30 cellular contexts compared by ENCODE assay signal in genomic region chr18:54157646-54158045, GRCh38.
"Had no signal": no experiment of that assay in that cellular context is flagged by ENCODE, and none has a peak within 500 bp of the region (broad histone marks: within the 10 kb centered on the region; RNA-seq: fewer than 3 reads in every experiment).

No MANE protein-coding gene starts in this region.

- H3K27ac ChIP-seq: body of pancreas, cardiac muscle cell, colonic mucosa, gastrocnemius medialis, pancreas, prostate gland, skin epidermis, stomach, thyroid gland had no signal

- H3K27me3 ChIP-seq: body of pancreas, cardiac muscle cell, colonic mucosa, gastrocnemius medialis, pancreas, stomach, thyroid gland had no signal

- H3K9me3 Mint-ChIP-seq: activated CD4-positive, alpha-beta memory T cell treated with anti-CD3 and anti-CD28 coated beads for 36 hours; activated naive CD4-positive, alpha-beta T cell treated with anti-CD3 and anti-CD28 coated beads, Interleukin-2, amount 50 U/mL, for 24 hours; activated T-helper 2 cell treated with anti-CD3 and anti-CD28 coated beads, Interferon-gamma antibody, Interleukin-2, Interleukin-4, amounts not matched to agents 10 μg/mL and 5 μg/mL and 100 μg/mL, durations not matched to agents 14 hours and 24 hours and 36 hours; naive B cell; stimulated activated effector memory CD8-positive, alpha-beta T cell treated with anti-CD3 and anti-CD28 coated beads, Interleukin-12 subunit alpha, Interleukin-12 subunit beta, amount 100 ng/mL, for 72 hours had no signal

- H3K27ac Mint-ChIP-seq: activated CD4-positive, alpha-beta memory T cell treated with anti-CD3 and anti-CD28 coated beads for 36 hours; activated T-helper 2 cell treated with anti-CD3 and anti-CD28 coated beads, Interferon-gamma antibody, Interleukin-2, Interleukin-4, amounts not matched to agents 10 μg/mL and 5 μg/mL and 100 μg/mL, durations not matched to agents 14 hours and 24 hours and 36 hours had no signal

- DNase-seq: activated CD4-positive, alpha-beta memory T cell treated with anti-CD3 and anti-CD28 coated beads for 36 hours; activated CD4-positive, alpha-beta T cell treated with anti-CD3 and anti-CD28 coated beads for 4 hours; activated CD4-positive, CD25-positive, alpha-beta regulatory T cell; activated CD8-positive, alpha-beta memory T cell treated with anti-CD3 and anti-CD28 coated beads, Interleukin-2, amount 50 U/mL, for 4 hours; activated T-cell treated with anti-CD3 and anti-CD28 coated beads, Interleukin-2, amount 50 U/mL, for 1 hour; anterior cingulate cortex; body of pancreas; cerebellar nuclear complex; colonic mucosa; effector CD8-positive, alpha-beta T cell; erythroblast; gastrocnemius medialis; glutamatergic neuron; left cardiac atrium; mammary epithelial cell; naive B cell; pancreas; retina; stimulated activated CD4-positive, alpha-beta T cell treated with anti-CD3 and anti-CD28 coated beads, Interleukin-12 subunit alpha, Interleukin-12 subunit beta, amount 100 ng/mL, for 4 hours; stimulated activated CD4-positive, alpha-beta T cell treated with anti-CD3 and anti-CD28 coated beads, Interleukin-4, amount 100 ng/mL, for 1 hour; stomach; T-helper 1 cell; thyroid gland had no signal

- H3K9me3 ChIP-seq: body of pancreas, colonic mucosa, gastrocnemius medialis, pancreas, prostate gland, stomach, thyroid gland had no signal

- H3K36me3 ChIP-seq: prostate gland had no signal

- H3K27me3 Mint-ChIP-seq: activated CD4-positive, alpha-beta memory T cell treated with anti-CD3 and anti-CD28 coated beads for 36 hours; activated naive CD4-positive, alpha-beta T cell treated with anti-CD3 and anti-CD28 coated beads, Interleukin-2, amount 50 U/mL, for 24 hours; naive B cell had no signal

- H3K4me3 Mint-ChIP-seq: activated CD4-positive, alpha-beta memory T cell treated with anti-CD3 and anti-CD28 coated beads for 36 hours; activated naive CD4-positive, alpha-beta T cell treated with anti-CD3 and anti-CD28 coated beads, Interleukin-2, amount 50 U/mL, for 24 hours; naive B cell; stimulated activated effector memory CD8-positive, alpha-beta T cell treated with anti-CD3 and anti-CD28 coated beads, Interleukin-12 subunit alpha, Interleukin-12 subunit beta, amount 100 ng/mL, for 72 hours had no signal

- H3K4me1 ChIP-seq: body of pancreas, colonic mucosa, gastrocnemius medialis, pancreas, prostate gland, stomach, thyroid gland had no signal

- ATAC-seq: body of pancreas; gastrocnemius medialis; left cardiac atrium; pancreas; sciatic nerve; stimulated activated effector memory CD8-positive, alpha-beta T cell treated with anti-CD3 and anti-CD28 coated beads, Interleukin-12 subunit alpha, Interleukin-12 subunit beta, amount 100 ng/mL, for 72 hours had no signal

- H3K4me1 Mint-ChIP-seq: activated naive CD4-positive, alpha-beta T cell treated with anti-CD3 and anti-CD28 coated beads, Interleukin-2, amount 50 U/mL, for 24 hours had no signal

- H3K4me3 ChIP-seq: body of pancreas, cardiac muscle cell, colonic mucosa, gastrocnemius medialis, pancreas, prostate gland, skin epidermis, stomach, thyroid gland had no signal
